Comparison of ENCODE assay signal across 18 cellular contexts in the genomic region with DNA sequence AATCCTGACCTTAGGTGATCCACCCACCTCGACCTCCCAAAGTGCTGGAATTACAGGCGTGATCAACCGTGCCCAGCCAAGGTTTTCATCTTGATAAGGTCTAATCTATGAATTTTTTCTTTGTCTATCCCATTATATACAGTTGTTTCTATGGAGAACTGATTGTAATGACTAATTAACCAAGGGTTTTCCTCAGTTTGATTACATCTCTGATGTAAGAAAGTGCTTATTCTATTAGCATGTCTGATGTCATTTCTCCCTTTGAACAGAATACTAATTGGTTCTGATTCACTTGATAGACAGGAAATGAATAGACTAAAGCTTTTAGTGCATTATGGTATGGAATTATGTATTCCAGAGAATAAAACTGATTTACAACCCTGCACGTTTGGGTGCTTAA.
"Had no signal": no experiment of that assay in that cellular context is flagged by ENCODE, and none has a peak within 500 bp of the region (broad histone marks: within the 10 kb centered on the region; RNA-seq: fewer than 3 reads in every experiment).

No MANE protein-coding gene starts in this region.

- H3K27me3 ChIP-seq: esophagus muscularis mucosa, heart left ventricle, left lung, ovary, sigmoid colon, suprapubic skin, upper lobe of left lung had no signal

- H3K4me3 Mint-ChIP-seq: activated CD8-positive, alpha-beta T cell treated with anti-CD3 and anti-CD28 coated beads for 36 hours; activated naive CD8-positive, alpha-beta T cell treated with anti-CD3 and anti-CD28 coated beads, Interleukin-2, amount 50 U/mL, for 24 hours had no signal

- FAIRE-seq: frontal cortex, islet of Langerhans had no signal

- H3K27ac ChIP-seq: esophagus muscularis mucosa, heart left ventricle, left lung, ovary, sigmoid colon, suprapubic skin, upper lobe of left lung, VCaP had no signal

- H3K27me3 Mint-ChIP-seq: activated CD8-positive, alpha-beta T cell treated with anti-CD3 and anti-CD28 coated beads for 36 hours; activated naive CD8-positive, alpha-beta T cell treated with anti-CD3 and anti-CD28 coated beads, Interleukin-2, amount 50 U/mL, for 24 hours had no signal

- H3K4me1 ChIP-seq: esophagus muscularis mucosa, sigmoid colon, suprapubic skin, upper lobe of left lung had no signal

- ATAC-seq: activated CD8-positive, alpha-beta T cell treated with anti-CD3 and anti-CD28 coated beads for 36 hours; activated naive CD8-positive, alpha-beta T cell treated with anti-CD3 and anti-CD28 coated beads, Interleukin-2, amount 50 U/mL, for 24 hours; heart left ventricle; left lung had no signal

- DNase-seq: activated CD8-positive, alpha-beta memory T cell treated with anti-CD3 and anti-CD28 coated beads, Interleukin-2, amount 50 U/mL, for 4 hours; activated CD8-positive, alpha-beta T cell treated with anti-CD3 and anti-CD28 coated beads for 36 hours; activated naive CD4-positive, alpha-beta T cell treated with Interleukin-2 at 50 U/mL for 16 hours; activated naive CD8-positive, alpha-beta T cell treated with anti-CD3 and anti-CD28 coated beads, Interleukin-2, amount 50 U/mL, for 24 hours; central memory CD4-positive, alpha-beta T cell; cortex of kidney; effector memory CD4-positive, alpha-beta T cell; heart left ventricle; left lung; ovary; sigmoid colon; stimulated activated naive CD4-positive, alpha-beta T cell treated with Interleukin-2 at 50 U/mL for 16 hours; upper lobe of left lung had no signal

- H3K36me3 ChIP-seq: ovary, sigmoid colon had no signal

- H3K9me3 ChIP-seq: ovary, sigmoid colon, suprapubic skin, upper lobe of left lung had no signal

- H3K4me3 ChIP-seq: esophagus muscularis mucosa, heart left ventricle, left lung, ovary, sigmoid colon, suprapubic skin, upper lobe of left lung had no signal

- H3K27ac Mint-ChIP-seq: activated CD8-positive, alpha-beta T cell treated with anti-CD3 and anti-CD28 coated beads for 36 hours; activated naive CD8-positive, alpha-beta T cell treated with anti-CD3 and anti-CD28 coated beads, Interleukin-2, amount 50 U/mL, for 24 hours had no signal

- H3K9me3 Mint-ChIP-seq: activated CD8-positive, alpha-beta T cell treated with anti-CD3 and anti-CD28 coated beads for 36 hours; activated naive CD8-positive, alpha-beta T cell treated with anti-CD3 and anti-CD28 coated beads, Interleukin-2, amount 50 U/mL, for 24 hours had no signal
